Comparison of ENCODE assay signal across 20 cellular contexts in the genomic region with DNA sequence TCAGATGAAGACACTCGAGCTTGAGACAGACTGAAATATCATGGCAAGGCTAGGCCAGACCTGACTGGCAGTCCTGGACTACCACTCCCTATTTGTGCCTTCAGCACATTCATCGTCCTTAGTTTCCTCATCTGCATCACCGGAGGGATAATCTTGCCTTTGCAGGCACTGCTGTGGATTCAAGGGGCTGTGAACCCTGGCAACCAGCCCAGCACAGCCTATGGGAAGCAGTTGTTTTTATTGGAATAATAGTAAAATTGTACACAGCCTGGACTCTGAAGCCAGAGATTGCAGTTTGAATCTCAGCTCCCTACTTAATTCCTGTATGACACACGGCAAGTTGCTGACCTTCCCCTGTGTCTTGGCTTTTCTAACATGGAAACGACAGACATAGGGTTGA.
A peak's percentile ranks its signal among the peaks of the same experiment; 100 is the strongest.
DNase-seq lines count a peak whose midpoint lies in the region; ATAC-seq and TF ChIP-seq lines count a peak whose summit lies in the region.
"Had no signal": no experiment of that assay in that cellular context is flagged by ENCODE, and none has a peak within 500 bp of the region (broad histone marks: within the 10 kb centered on the region; RNA-seq: fewer than 3 reads in every experiment).

No MANE protein-coding gene starts in this region.

- H3K27me3 ChIP-seq in brain microvascular endothelial cell (replicated peaks): no peaks in the 10 kb centered on the region
- no peaks in the 10 kb centered on the region for H3K27me3 ChIP-seq in foreskin keratinocyte
- H3K27me3 ChIP-seq in aorta (ENCODE audit: control insufficient read depth in 1 of 2, insufficient read depth in 2 of 2, low read length in 1 of 2): no peaks in the 10 kb centered on the region
- no peaks in the 10 kb centered on the region for H3K27me3 ChIP-seq in tibial nerve
- H3K27me3 ChIP-seq: colonic mucosa, heart right ventricle had no signal

- H3K36me3 ChIP-seq in brain microvascular endothelial cell (replicated peaks) (peaks cover 2% of the 10 kb centered on the region), aorta (ENCODE audit: control insufficient read depth in 1 of 2, insufficient read depth in 2 of 2, low read length in 1 of 2) (no peaks in the 10 kb centered on the region), tibial nerve (peaks cover 0 to 12% (median 0%) of the 10 kb centered on the region in 3 donors)
- H3K36me3 ChIP-seq: colonic mucosa had no signal

- no peak for TF ChIP-seq EP300 in tibial nerve (IDR thresholded peaks at IDR 0.05)

- ATAC-seq in foreskin keratinocyte (no peak), aorta (ENCODE audit: low FRiP score) (no peak)
- ATAC-seq: CD8-positive, alpha-beta T cell; heart right ventricle; natural killer cell treated with Interleukin-12 subunit alpha and Interleukin-12 subunit beta and Interleukin-15 and Interleukin-18, amount 100 ng/mL, for 72 hours; psoas muscle had no signal

- no peak overlapping the region for H3K4me3 Mint-ChIP-seq in activated naive CD4-positive, alpha-beta T cell treated with anti-CD3 and anti-CD28 coated beads, Interleukin-2, amount 50 U/mL, for 24 hours
- H3K4me3 Mint-ChIP-seq in activated naive CD4-positive, alpha-beta T cell treated with anti-CD3 and anti-CD28 coated beads, Interleukin-2, amount 10 ng/mL, durations not matched to agents 7 days and 5 days: no peak overlapping the region
- H3K4me3 Mint-ChIP-seq in progenitor cell of endocrine pancreas (ENCODE audit: low read depth): no peak overlapping the region
- H3K4me3 Mint-ChIP-seq: CD8-positive, alpha-beta T cell; memory B cell; natural killer cell treated with Interleukin-12 subunit alpha and Interleukin-12 subunit beta and Interleukin-15 and Interleukin-18, amount 100 ng/mL, for 72 hours had no signal

- CTCF ChIA-PET in activated naive CD4-positive, alpha-beta T cell treated with anti-CD3 and anti-CD28 coated beads, Interleukin-2, amount 10 ng/mL, durations not matched to agents 7 days and 5 days (lab: Charles Lee): interaction anchor here (0.6 to 8.4 kb wide), 4 partner anchors 13 to 118 kb away, joined by 3 to 105 read pairs (median 7); no protein-coding TSS in a partner anchor

- H3K9me3 ChIP-seq in aorta (ENCODE audit: control insufficient read depth, low read length) (no peaks in the 10 kb centered on the region), tibial nerve (no peaks in the 10 kb centered on the region)
- H3K9me3 ChIP-seq: colonic mucosa, psoas muscle had no signal

- H3K4me1 ChIP-seq in foreskin keratinocyte (peaks cover 10% of the 10 kb centered on the region), aorta (ENCODE audit: control insufficient read depth in 1 of 2, insufficient read depth in 2 of 2, low read length in 2 of 2) (peaks cover 3 to 6% of the 10 kb centered on the region in 2 donors), tibial nerve (peaks cover 0 to 17% (median 0%) of the 10 kb centered on the region in 4 donors)

- no peaks in the 10 kb centered on the region for H3K9me3 Mint-ChIP-seq in activated naive CD4-positive, alpha-beta T cell treated with anti-CD3 and anti-CD28 coated beads, Interleukin-2, amount 50 U/mL, for 24 hours
- no peaks in the 10 kb centered on the region for H3K9me3 Mint-ChIP-seq in activated naive CD4-positive, alpha-beta T cell treated with anti-CD3 and anti-CD28 coated beads, Interleukin-2, amount 10 ng/mL, durations not matched to agents 7 days and 5 days
- peaks cover 3% of the 10 kb centered on the region for H3K9me3 Mint-ChIP-seq in progenitor cell of endocrine pancreas (ENCODE audit: low read depth)
- H3K9me3 Mint-ChIP-seq: CD8-positive, alpha-beta T cell; memory B cell; natural killer cell treated with Interleukin-12 subunit alpha and Interleukin-12 subunit beta and Interleukin-15 and Interleukin-18, amount 100 ng/mL, for 72 hours had no signal

- no peak for DNase-seq in activated naive CD4-positive, alpha-beta T cell treated with anti-CD3 and anti-CD28 coated beads, Interleukin-2, amount 10 ng/mL, durations not matched to agents 7 days and 5 days
- DNase-seq in brain microvascular endothelial cell (peak; percentile 64), foreskin keratinocyte (peak in 1 of 2 donors; percentile 9), aorta (no peak), progenitor cell of endocrine pancreas (ENCODE audit: low spot score, unreplicated experiment) (no peak), ACHN (no peak), tibial nerve (ENCODE audit: low spot score in 2 of 2) (no peak)
- DNase-seq: activated CD4-positive, alpha-beta T cell treated with anti-CD3 and anti-CD28 coated beads, Interleukin-2, amount 50 U/mL, for 4 hours; CD8-positive, alpha-beta T cell; colonic mucosa; DMS79 treated with DMSO at 0.1 percent for 48 hours; H7; heart right ventricle; NCI-H1105; psoas muscle; stimulated activated naive CD4-positive, alpha-beta T cell had no signal

- H3K27ac Mint-ChIP-seq in activated naive CD4-positive, alpha-beta T cell treated with anti-CD3 and anti-CD28 coated beads, Interleukin-2, amount 50 U/mL, for 24 hours: peak overlapping the region; percentile 97
- no peak overlapping the region for H3K27ac Mint-ChIP-seq in activated naive CD4-positive, alpha-beta T cell treated with anti-CD3 and anti-CD28 coated beads, Interleukin-2, amount 10 ng/mL, durations not matched to agents 7 days and 5 days
- no peak overlapping the region for H3K27ac Mint-ChIP-seq in progenitor cell of endocrine pancreas
- H3K27ac Mint-ChIP-seq: CD8-positive, alpha-beta T cell; memory B cell; natural killer cell treated with Interleukin-12 subunit alpha and Interleukin-12 subunit beta and Interleukin-15 and Interleukin-18, amount 100 ng/mL, for 72 hours had no signal

- no peak for TF ChIP-seq CTCF in brain microvascular endothelial cell (IDR thresholded peaks at IDR 0.05; ENCODE audit: low read depth, low read length, missing control alignments)
- TF ChIP-seq CTCF in foreskin keratinocyte (conservative IDR thresholded peaks at IDR 0.05): no peak
- no peak for TF ChIP-seq CTCF in progenitor cell of endocrine pancreas (IDR thresholded peaks at IDR 0.05; ENCODE audit: unreplicated experiment)
- TF ChIP-seq CTCF in tibial nerve (IDR thresholded peaks at IDR 0.05): no peak

- H3K4me3 ChIP-seq in brain microvascular endothelial cell (ENCODE audit: low read depth, low read length) (no peak overlapping the region), aorta (ENCODE audit: low read length in 2 of 2) (no peak overlapping the region), tibial nerve (no peak overlapping the region)
- H3K4me3 ChIP-seq: colonic mucosa, heart right ventricle, psoas muscle, SK-N-MC had no signal

- H3K27ac ChIP-seq in brain microvascular endothelial cell: peak overlapping the region; percentile 5
- H3K27ac ChIP-seq in foreskin keratinocyte: peak overlapping the region; percentile 61
- H3K27ac ChIP-seq in aorta (ENCODE audit: low read depth in 1 of 2, low read length in 2 of 2): peak overlapping the region; percentile 59 to 62
- H3K27ac ChIP-seq in tibial nerve: no peak overlapping the region
- H3K27ac ChIP-seq: colonic mucosa, psoas muscle, SK-N-MC had no signal

- H3K27me3 Mint-ChIP-seq in activated naive CD4-positive, alpha-beta T cell treated with anti-CD3 and anti-CD28 coated beads, Interleukin-2, amount 50 U/mL, for 24 hours: no peaks in the 10 kb centered on the region
- H3K27me3 Mint-ChIP-seq in activated naive CD4-positive, alpha-beta T cell treated with anti-CD3 and anti-CD28 coated beads, Interleukin-2, amount 10 ng/mL, durations not matched to agents 7 days and 5 days: peaks cover 4% of the 10 kb centered on the region
- no peaks in the 10 kb centered on the region for H3K27me3 Mint-ChIP-seq in progenitor cell of endocrine pancreas

- H3K36me3 Mint-ChIP-seq in activated naive CD4-positive, alpha-beta T cell treated with anti-CD3 and anti-CD28 coated beads, Interleukin-2, amount 50 U/mL, for 24 hours: no peaks in the 10 kb centered on the region
- H3K36me3 Mint-ChIP-seq in activated naive CD4-positive, alpha-beta T cell treated with anti-CD3 and anti-CD28 coated beads, Interleukin-2, amount 10 ng/mL, durations not matched to agents 7 days and 5 days: no peaks in the 10 kb centered on the region
- peaks cover 7% of the 10 kb centered on the region for H3K36me3 Mint-ChIP-seq in progenitor cell of endocrine pancreas (ENCODE audit: insufficient read depth)
- H3K36me3 Mint-ChIP-seq: CD8-positive, alpha-beta T cell; memory B cell; natural killer cell treated with Interleukin-12 subunit alpha and Interleukin-12 subunit beta and Interleukin-15 and Interleukin-18, amount 100 ng/mL, for 72 hours had no signal

- no peak for TF ChIP-seq POLR2A in tibial nerve (IDR thresholded peaks at IDR 0.05)

- in situ Hi-C loops in brain microvascular endothelial cell (cut with HindIII; ENCODE audit: low pct_ligation_motif_present, low sequenced_read_pairs): no loop called here
- in situ Hi-C loops in ACHN (cut with HindIII; ENCODE audit: low pct_ligation_motif_present, low pct_unique_long_range_greater_than_20kb, low sequenced_read_pairs): no loop called here

- H3K4me1 Mint-ChIP-seq in activated naive CD4-positive, alpha-beta T cell treated with anti-CD3 and anti-CD28 coated beads, Interleukin-2, amount 50 U/mL, for 24 hours: peaks cover 33% of the 10 kb centered on the region
- peaks cover 17% of the 10 kb centered on the region for H3K4me1 Mint-ChIP-seq in activated naive CD4-positive, alpha-beta T cell treated with anti-CD3 and anti-CD28 coated beads, Interleukin-2, amount 10 ng/mL, durations not matched to agents 7 days and 5 days
- no peaks in the 10 kb centered on the region for H3K4me1 Mint-ChIP-seq in progenitor cell of endocrine pancreas (ENCODE audit: low read depth)

- intact Hi-C loops in aorta (cut with DNase I): no loop called here

- WGBS in aorta, 2 donors: 43 to 45% methylated on average over 5 of the region's 5 CpGs
- WGBS in tibial nerve, 2 donors: 57 to 60% methylated on average over 5 of the region's 5 CpGs

Comparison
In these comparisons a context has a peak if more than half of its experiments do, and no peak if none do; other contexts are left out.
1. H3K27ac ChIP-seq: peak in brain microvascular endothelial cell (single experiment), foreskin keratinocyte (single experiment) and aorta (2 of 2); none in tibial nerve (0 of 4).